Comparison of ENCODE assay signal across 7 cellular contexts in the genomic region with DNA sequence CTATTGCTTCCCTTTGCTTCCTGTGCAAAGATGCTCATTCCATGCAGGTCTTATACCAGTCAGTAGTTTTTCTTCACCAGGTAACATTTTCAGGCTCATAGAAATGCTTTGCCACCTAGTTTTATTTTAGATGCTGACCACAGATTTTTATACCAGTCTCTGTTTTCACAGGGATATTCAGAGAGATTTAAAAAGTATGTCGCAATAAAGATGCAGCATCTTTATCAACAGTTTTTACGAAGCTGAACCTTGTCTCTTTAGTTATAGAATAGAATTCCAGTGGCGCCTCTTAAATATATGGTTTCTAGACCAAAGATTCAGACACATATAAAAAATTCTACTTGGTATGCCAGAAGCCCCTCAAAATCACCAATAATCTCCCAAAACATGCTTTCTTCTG.
"Had no signal": no experiment of that assay in that cellular context is flagged by ENCODE, and none has a peak within 500 bp of the region (broad histone marks: within the 10 kb centered on the region; RNA-seq: fewer than 3 reads in every experiment).

No MANE protein-coding gene starts in this region.

- H3K4me1 Mint-ChIP-seq: IgD-negative memory B cell had no signal

- H3K4me2 ChIP-seq: KMS-11 had no signal

- H3K27me3 Mint-ChIP-seq: IgD-negative memory B cell had no signal

- H3K4me3 ChIP-seq: K562 had no signal

- ATAC-seq: K562 had no signal

- H3K27ac Mint-ChIP-seq: IgD-negative memory B cell had no signal

- DNase-seq: KBM-7, KG1 had no signal

- H3K36me3 Mint-ChIP-seq: IgD-negative memory B cell had no signal

- FAIRE-seq: HTR-8/SVneo, K562 had no signal

- H3K27ac ChIP-seq: HL-60, KMS-11 had no signal

- H3K9ac ChIP-seq: KMS-11 had no signal
